Comparison of ENCODE assay signal across 8 cellular contexts in genomic region chr15:34616613-34617012, GRCh38. TPM values are rescaled to one million over a fixed set of nuclear protein-coding genes. Genes with fewer than 3 reads are reported as not detected.
DNase-seq lines count a peak whose midpoint lies in the region; ATAC-seq and TF ChIP-seq lines count a peak whose summit lies in the region.
"Had no signal": no experiment of that assay in that cellular context is flagged by ENCODE, and none has a peak within 500 bp of the region (broad histone marks: within the 10 kb centered on the region; RNA-seq: fewer than 3 reads in every experiment).

No MANE protein-coding gene starts in this region.

- H3K27me3 Mint-ChIP-seq in osteocyte (ENCODE audit: unreplicated experiment) = peaks cover 63% of the 10 kb centered on the region

- no peaks in the 10 kb centered on the region for H3K9me3 Mint-ChIP-seq in osteocyte (ENCODE audit: unreplicated experiment)

- TF ChIP-seq EP300 in gastroesophageal sphincter (IDR thresholded peaks at IDR 0.05) = no peak

- H3K4me3 ChIP-seq in GM12865 (ENCODE audit: low read depth, low read length) (no peak overlapping the region), epithelial cell of proximal tubule (ENCODE audit: low read depth, low read length) (no peak overlapping the region), gastroesophageal sphincter (no peak overlapping the region)
- H3K4me3 ChIP-seq: suprapubic skin had no signal

- DNase-seq in GM12865 (ENCODE audit: low read depth) (peak; percentile 14), NCI-H460 (ENCODE audit: extremely low read depth, low read depth) (peak; percentile 27), epithelial cell of proximal tubule (ENCODE audit: low read depth) (peak; percentile 16), osteocyte (ENCODE audit: extremely low spot score, unreplicated experiment) (no peak), NCI-H446 (lab: John Stamatoyannopoulos, UW) (no peak), NCI-H2081 treated with DMSO at 0.1 percent for 48 hours (lab: John Stamatoyannopoulos, UW) (no peak)

- ATAC-seq in gastroesophageal sphincter = no peak

- no peak overlapping the region for H3K27ac Mint-ChIP-seq in osteocyte (ENCODE audit: unreplicated experiment)

- peaks cover 10% of the 10 kb centered on the region for H3K4me1 Mint-ChIP-seq in osteocyte (ENCODE audit: unreplicated experiment)

- no peaks in the 10 kb centered on the region for H3K4me1 ChIP-seq in gastroesophageal sphincter

- TF ChIP-seq POLR2A in gastroesophageal sphincter (IDR thresholded peaks at IDR 0.05) = no peak

- 36 to 37% methylated on average over 5 of the region's 5 CpGs for WGBS in gastroesophageal sphincter (ENCODE audit: low coverage in 1 of 2), 2 donors

- no peaks in the 10 kb centered on the region for H3K36me3 Mint-ChIP-seq in osteocyte (ENCODE audit: unreplicated experiment)

- no peak overlapping the region for H3K4me3 Mint-ChIP-seq in osteocyte (ENCODE audit: unreplicated experiment)

- H3K36me3 ChIP-seq in gastroesophageal sphincter = no peaks in the 10 kb centered on the region
- H3K36me3 ChIP-seq: suprapubic skin had no signal

- H3K27ac ChIP-seq in gastroesophageal sphincter = no peak overlapping the region
- H3K27ac ChIP-seq: suprapubic skin had no signal

- no peaks in the 10 kb centered on the region for H3K9me3 ChIP-seq in gastroesophageal sphincter
- H3K9me3 ChIP-seq: suprapubic skin had no signal

- H3K27me3 ChIP-seq in gastroesophageal sphincter = peaks cover 19% of the 10 kb centered on the region

- TF ChIP-seq CTCF in GM12865 (IDR thresholded peaks at IDR 0.05; ENCODE audit: insufficient read depth, low read depth, low read length, missing control alignments) = no peak
- peak; percentile 43 for TF ChIP-seq CTCF in epithelial cell of proximal tubule (conservative IDR thresholded peaks at IDR 0.05; ENCODE audit: low read depth, low read length)
- TF ChIP-seq CTCF in osteocyte (IDR thresholded peaks at IDR 0.05) = peak; percentile 52
- TF ChIP-seq CTCF in gastroesophageal sphincter (IDR thresholded peaks at IDR 0.05) = no peak

RNA-seq across cellular contexts. Expression of gene GOLGA8B, which starts 33.2 kb away (rescaled TPM):
- total RNA-seq in NCI-H460 (2014; rRNA removed; shearing (Covaris generic)) = 31.7 and 55.3 TPM in 2 replicates
- polyA plus RNA-seq in NCI-H460 (2014; cell fraction: nucleus; rRNA removed) = 306 and 365 TPM in 2 replicates
- total RNA-seq in epithelial cell of proximal tubule = 20.4 and 56.4 TPM in 2 replicates
- 59.7 and 69.6 TPM in 2 replicates for total RNA-seq in osteocyte
- 100 to 1,000 TPM in 1 of 4 donors, 10 to 100 TPM in 2, 1 to 10 TPM in 1; 1.6 to 180 (median 52.5) TPM for total RNA-seq in gastroesophageal sphincter

Comparison
In these comparisons a context has a peak if more than half of its experiments do, and no peak if none do; other contexts are left out.
1. DNase-seq: peak in GM12865 (single experiment), NCI-H460 (single experiment) and epithelial cell of proximal tubule (single experiment); none in osteocyte (single experiment), NCI-H446 (0 of 2) and NCI-H2081 treated with DMSO at 0.1 percent for 48 hours (single experiment).
2. CTCF ChIP-seq: peak in epithelial cell of proximal tubule (single experiment) and osteocyte (single experiment); none in GM12865 (single experiment) and gastroesophageal sphincter (0 of 4).